ENCODE assay signal across 8 cellular contexts in genomic region chr15:90352109-90352893, GRCh38. TPM values are rescaled to one million over a fixed set of nuclear protein-coding genes. Genes with fewer than 3 reads are reported as not detected.
A peak's percentile ranks its signal among the peaks of the same experiment; 100 is the strongest.
DNase-seq lines count a peak whose midpoint lies in the region; TF ChIP-seq lines count a peak whose summit lies in the region.

Gene ZNF774, plus strand, starts transcription at chr15:90352284. Its CDS starts 2,377 bp downstream, at chr15:90354661.

- peak within 1 kb of the TSS; percentile 86 for H3K4me3 Mint-ChIP-seq in activated T-helper 2 cell treated with anti-CD3 and anti-CD28 coated beads, Interferon-gamma antibody, Interleukin-2, Interleukin-4, amounts not matched to agents 10 μg/mL and 5 μg/mL and 100 μg/mL, durations not matched to agents 14 hours and 24 hours and 36 hours (ENCODE audit: low read depth)
- H3K4me3 Mint-ChIP-seq in nephron progenitor cell: peak within 1 kb of the TSS; percentile 89
- peak within 1 kb of the TSS; percentile 87 for H3K4me3 Mint-ChIP-seq in stimulated activated naive CD8-positive, alpha-beta T cell treated with anti-CD3 and anti-CD28 coated beads, Interleukin-15, Interleukin-2, amounts not matched to agents 100 ng/mL and 50 ng/mL, for 24 hours

- intact Hi-C loops in activated T-helper 2 cell treated with anti-CD3 and anti-CD28 coated beads, Interferon-gamma antibody, Interleukin-2, Interleukin-4, amounts not matched to agents 10 μg/mL and 5 μg/mL and 100 μg/mL, durations not matched to agents 14 hours and 24 hours and 36 hours (cut with micrococcal nuclease): loop anchor here (1.0 kb wide), 2 partner anchors 10 to 35 kb away; no protein-coding TSS in a partner anchor

- peaks cover 7% of the 10 kb centered on the region for H3K27me3 Mint-ChIP-seq in activated T-helper 2 cell treated with anti-CD3 and anti-CD28 coated beads, Interferon-gamma antibody, Interleukin-2, Interleukin-4, amounts not matched to agents 10 μg/mL and 5 μg/mL and 100 μg/mL, durations not matched to agents 14 hours and 24 hours and 36 hours (ENCODE audit: low read depth)
- H3K27me3 Mint-ChIP-seq in nephron progenitor cell (ENCODE audit: low read depth, poor library complexity): peaks cover 14% of the 10 kb centered on the region
- peaks cover 5% of the 10 kb centered on the region for H3K27me3 Mint-ChIP-seq in stimulated activated naive CD8-positive, alpha-beta T cell treated with anti-CD3 and anti-CD28 coated beads, Interleukin-15, Interleukin-2, amounts not matched to agents 100 ng/mL and 50 ng/mL, for 24 hours

- H3K4me1 Mint-ChIP-seq in activated T-helper 2 cell treated with anti-CD3 and anti-CD28 coated beads, Interferon-gamma antibody, Interleukin-2, Interleukin-4, amounts not matched to agents 10 μg/mL and 5 μg/mL and 100 μg/mL, durations not matched to agents 14 hours and 24 hours and 36 hours (ENCODE audit: low read depth): peaks cover 11% of the 10 kb centered on the region
- peaks cover 5% of the 10 kb centered on the region for H3K4me1 Mint-ChIP-seq in nephron progenitor cell
- peaks cover 5% of the 10 kb centered on the region for H3K4me1 Mint-ChIP-seq in stimulated activated naive CD8-positive, alpha-beta T cell treated with anti-CD3 and anti-CD28 coated beads, Interleukin-15, Interleukin-2, amounts not matched to agents 100 ng/mL and 50 ng/mL, for 24 hours (ENCODE audit: low read depth)

- no peaks in the 10 kb centered on the region for H3K9me3 Mint-ChIP-seq in activated T-helper 2 cell treated with anti-CD3 and anti-CD28 coated beads, Interferon-gamma antibody, Interleukin-2, Interleukin-4, amounts not matched to agents 10 μg/mL and 5 μg/mL and 100 μg/mL, durations not matched to agents 14 hours and 24 hours and 36 hours
- no peaks in the 10 kb centered on the region for H3K9me3 Mint-ChIP-seq in nephron progenitor cell
- H3K9me3 Mint-ChIP-seq in stimulated activated naive CD8-positive, alpha-beta T cell treated with anti-CD3 and anti-CD28 coated beads, Interleukin-15, Interleukin-2, amounts not matched to agents 100 ng/mL and 50 ng/mL, for 24 hours: no peaks in the 10 kb centered on the region

- H3K36me3 Mint-ChIP-seq in activated T-helper 2 cell treated with anti-CD3 and anti-CD28 coated beads, Interferon-gamma antibody, Interleukin-2, Interleukin-4, amounts not matched to agents 10 μg/mL and 5 μg/mL and 100 μg/mL, durations not matched to agents 14 hours and 24 hours and 36 hours (ENCODE audit: low read depth): no peaks in the 10 kb centered on the region
- H3K36me3 Mint-ChIP-seq in nephron progenitor cell (ENCODE audit: low read depth): peaks cover 8% of the 10 kb centered on the region
- H3K36me3 Mint-ChIP-seq in stimulated activated naive CD8-positive, alpha-beta T cell treated with anti-CD3 and anti-CD28 coated beads, Interleukin-15, Interleukin-2, amounts not matched to agents 100 ng/mL and 50 ng/mL, for 24 hours (ENCODE audit: low read depth): no peaks in the 10 kb centered on the region

- H3K4me3 ChIP-seq in LNCaP clone FGC (ENCODE audit: low read depth, low read length): peak within 1 kb of the TSS; percentile 75

- peak within 1 kb of the TSS; percentile 85 for H3K27ac Mint-ChIP-seq in activated T-helper 2 cell treated with anti-CD3 and anti-CD28 coated beads, Interferon-gamma antibody, Interleukin-2, Interleukin-4, amounts not matched to agents 10 μg/mL and 5 μg/mL and 100 μg/mL, durations not matched to agents 14 hours and 24 hours and 36 hours
- no peak within 1 kb of the TSS for H3K27ac Mint-ChIP-seq in nephron progenitor cell
- H3K27ac Mint-ChIP-seq in stimulated activated naive CD8-positive, alpha-beta T cell treated with anti-CD3 and anti-CD28 coated beads, Interleukin-15, Interleukin-2, amounts not matched to agents 100 ng/mL and 50 ng/mL, for 24 hours: peak within 1 kb of the TSS; percentile 91

- TF ChIP-seq CTCF in LNCaP clone FGC (IDR thresholded peaks at IDR 0.05; ENCODE audit: control insufficient read depth, extremely low read depth, insufficient read depth): no peak
- no peak for TF ChIP-seq CTCF in nephron progenitor cell (IDR thresholded peaks at IDR 0.05)

- DNase-seq in EH (ENCODE audit: low read depth) (peak; percentile 95), H4 (ENCODE audit: low spot score) (peak; percentile 88), LNCaP clone FGC (ENCODE audit: low read depth) (peak; percentile 90), RPMI8226 (peak; percentile 98), fibroblast of the conjunctiva (ENCODE audit: low read depth) (peak; percentile 87), nephron progenitor cell (peak; percentile 91)
- peak; percentile 87 for DNase-seq in activated T-helper 2 cell treated with anti-CD3 and anti-CD28 coated beads, Interferon-gamma antibody, Interleukin-2, Interleukin-4, amounts not matched to agents 10 μg/mL and 5 μg/mL and 100 μg/mL, durations not matched to agents 14 hours and 24 hours and 36 hours (ENCODE audit: low spot score)

RNA-seq across cellular contexts. Expression of gene ZNF774, which starts in this region (rescaled TPM):
- total RNA-seq in H4 (2014; rRNA removed; shearing (Covaris generic)): 0.23 and 0.48 TPM in 2 replicates
- 2.7 and 3.6 TPM in 2 replicates for total RNA-seq in activated T-helper 2 cell treated with anti-CD3 and anti-CD28 coated beads, Interferon-gamma antibody, Interleukin-2, Interleukin-4, amounts not matched to agents 10 μg/mL and 5 μg/mL and 100 μg/mL, durations not matched to agents 14 hours and 24 hours and 36 hours

Comparison
In these comparisons a context has a peak if more than half of its experiments do, and no peak if none do; other contexts are left out.
1. Peak in every context shown above with its lines: DNase-seq and H3K4me3 ChIP-seq.
2. Peak in DNase-seq in H4; RNA of the gene not detected or under 1 TPM.